ENCODE assay signal across 20 cellular contexts in genomic region chr14:83548061-83548839, GRCh38.
DNase-seq lines count a peak whose midpoint lies in the region; ATAC-seq, FAIRE-seq and TF ChIP-seq lines count a peak whose summit lies in the region.
"Had no signal": no experiment of that assay in that cellular context is flagged by ENCODE, and none has a peak within 500 bp of the region (broad histone marks: within the 10 kb centered on the region; RNA-seq: fewer than 3 reads in every experiment).

No MANE protein-coding gene starts in this region.

- H3K27me3 ChIP-seq in skeletal muscle satellite cell (ENCODE audit: control insufficient read depth, insufficient read depth, low read length): no peaks in the 10 kb centered on the region
- H3K27me3 ChIP-seq: BLaER1 treated with 17β-estradiol and CSF1 and Interleukin-3, amounts not matched to agents 10 nM and 100 nM; colonic mucosa; esophagus squamous epithelium; SJSA1; vagina had no signal

- H3K4me2 ChIP-seq in skeletal muscle satellite cell (ENCODE audit: low read length): peak overlapping the region; percentile 38
- H3K4me2 ChIP-seq: BLaER1 treated with 17β-estradiol and CSF1 and Interleukin-3, amounts not matched to agents 10 nM and 100 nM had no signal

- H3K4me3 ChIP-seq in astrocyte of the spinal cord (ENCODE audit: low read depth, low read length) (no peak overlapping the region), skeletal muscle satellite cell (ENCODE audit: low read length) (no peak overlapping the region)
- H3K4me3 ChIP-seq: BLaER1 treated with 17β-estradiol and CSF1 and Interleukin-3, amounts not matched to agents 10 nM and 100 nM; colonic mucosa; esophagus squamous epithelium; K562; SJSA1; skin epidermis; vagina had no signal

- DNase-seq in HTR-8/SVneo (ENCODE audit: insufficient read length, low spot score): peak; percentile 58
- DNase-seq in astrocyte of the spinal cord (ENCODE audit: low read depth, low spot score): peak; percentile 17
- DNase-seq in iPS-NIHi7 (ENCODE audit: extremely low spot score): peak; percentile 7
- DNase-seq in SKM-1 treated with dmso at 0.1 percent for 144 hours (lab: John Stamatoyannopoulos, UW; ENCODE audit: unreplicated experiment): no peak
- DNase-seq in stimulated activated naive CD8-positive, alpha-beta T cell treated with anti-CD3 and anti-CD28 coated beads, Interleukin-15, Interleukin-2, amounts not matched to agents 100 U/mL and 50 U/mL, for 24 hours: no peak
- DNase-seq: activated CD4-positive, alpha-beta T cell treated with anti-CD3 and anti-CD28 coated beads, Interleukin-2, amount 10 ng/mL, durations not matched to agents 7 days and 5 days; activated naive CD8-positive, alpha-beta T cell treated with anti-CD3 and anti-CD28 coated beads, Interleukin-2, amount 50 U/mL, for 24 hours; activated T-cell treated with anti-CD3 and anti-CD28 coated beads, Interleukin-2, amount 50 U/mL, for 4 hours; colonic mucosa; DMS79 treated with DMSO at 0.1 percent for 48 hours; esophagus squamous epithelium; stimulated activated naive CD4-positive, alpha-beta T cell treated with Interleukin-2 at 50 U/mL for 16 hours had no signal

- no peak for TF ChIP-seq CTCF in astrocyte of the spinal cord (IDR thresholded peaks at IDR 0.05; ENCODE audit: low read depth, low read length)

- no peaks in the 10 kb centered on the region for H3K9me3 ChIP-seq in skeletal muscle satellite cell (replicated peaks; ENCODE audit: low read length)
- H3K9me3 ChIP-seq: BLaER1 treated with 17β-estradiol and CSF1 and Interleukin-3, amounts not matched to agents 10 nM and 100 nM; colonic mucosa; esophagus squamous epithelium; SJSA1; vagina had no signal

- H3K9ac ChIP-seq in skeletal muscle satellite cell (ENCODE audit: low read depth, low read length): no peak overlapping the region
- H3K9ac ChIP-seq: BLaER1 treated with 17β-estradiol and CSF1 and Interleukin-3, amounts not matched to agents 10 nM and 100 nM had no signal

- in situ Hi-C loops in astrocyte of the spinal cord (cut with HindIII; ENCODE audit: low sequenced_read_pairs): no loop called here

- ATAC-seq in GM18867 (IDR thresholded peaks at IDR 0.05; ENCODE audit: unreplicated experiment): no peak
- ATAC-seq in stimulated activated naive CD8-positive, alpha-beta T cell treated with anti-CD3 and anti-CD28 coated beads, Interleukin-15, Interleukin-2, amounts not matched to agents 100 U/mL and 50 U/mL, for 24 hours: no peak
- ATAC-seq: activated naive CD8-positive, alpha-beta T cell treated with anti-CD3 and anti-CD28 coated beads, Interleukin-2, amount 50 U/mL, for 24 hours; activated T-cell treated with anti-CD3 and anti-CD28 coated beads, Interleukin-2, amount 50 U/mL, for 4 hours; K562 had no signal

- peak; percentile 87 for FAIRE-seq in HTR-8/SVneo (lab: Jason Lieb, UNC)
- FAIRE-seq: GM12891, K562 had no signal

- H3K4me1 ChIP-seq in skeletal muscle satellite cell (ENCODE audit: control insufficient read depth, insufficient read depth, low read length): peaks cover 8% of the 10 kb centered on the region
- H3K4me1 ChIP-seq: BLaER1 treated with 17β-estradiol and CSF1 and Interleukin-3, amounts not matched to agents 10 nM and 100 nM; colonic mucosa; esophagus squamous epithelium; SJSA1 had no signal

- H3K36me3 ChIP-seq in skeletal muscle satellite cell (ENCODE audit: insufficient read depth, low read length): no peaks in the 10 kb centered on the region
- H3K36me3 ChIP-seq: BLaER1 treated with 17β-estradiol and CSF1 and Interleukin-3, amounts not matched to agents 10 nM and 100 nM; colonic mucosa; esophagus squamous epithelium; SJSA1; vagina had no signal

Comparison
In these comparisons a context has a peak if more than half of its experiments do, and no peak if none do; other contexts are left out.
1. DNase-seq: peak in HTR-8/SVneo (single experiment), astrocyte of the spinal cord (single experiment) and iPS-NIHi7 (single experiment); none in SKM-1 treated with dmso at 0.1 percent for 144 hours (single experiment) and stimulated activated naive CD8-positive, alpha-beta T cell treated with anti-CD3 and anti-CD28 coated beads, Interleukin-15, Interleukin-2, amounts not matched to agents 100 U/mL and 50 U/mL, for 24 hours (single experiment).